In genomic region chr6:79989641-79990040, GRCh38 we compare ENCODE assay signal across 9 cellular contexts. TPM values are rescaled to one million over a fixed set of nuclear protein-coding genes. Genes with fewer than 3 reads are reported as not detected.
"Had no signal": no experiment of that assay in that cellular context is flagged by ENCODE, and none has a peak within 500 bp of the region (broad histone marks: within the 10 kb centered on the region; RNA-seq: fewer than 3 reads in every experiment).

No MANE protein-coding gene starts in this region.

- DNase-seq: GM23248, H7, HFFc6, IMR-90, KG1 had no signal

- H2AFZ ChIP-seq: GM23248 had no signal

- H3K9ac ChIP-seq: GM23248 had no signal

- H3K27ac ChIP-seq: GM23248 had no signal

- H3K4me3 ChIP-seq: GM23248, HAP-1, K562 had no signal

- H3K36me3 ChIP-seq: HAP-1 had no signal

- H3K9me3 Mint-ChIP-seq: HFFc6 had no signal

- H3K9me3 ChIP-seq: HAP-1 had no signal

- H3K4me3 Mint-ChIP-seq: HFFc6 had no signal

- H3K27ac Mint-ChIP-seq: HFFc6 had no signal

- ATAC-seq: HCT116, K562 had no signal

- H3K4me1 ChIP-seq: HAP-1 had no signal

RNA-seq across cellular contexts. Expression of gene ELOVL4, which starts 42.3 kb away (rescaled TPM):
- total RNA-seq: HT-29, K562 had no signal
- polyA plus RNA-seq: K562 had no signal
